ENCODE assay signal across 1 cellular context in the genomic region with DNA sequence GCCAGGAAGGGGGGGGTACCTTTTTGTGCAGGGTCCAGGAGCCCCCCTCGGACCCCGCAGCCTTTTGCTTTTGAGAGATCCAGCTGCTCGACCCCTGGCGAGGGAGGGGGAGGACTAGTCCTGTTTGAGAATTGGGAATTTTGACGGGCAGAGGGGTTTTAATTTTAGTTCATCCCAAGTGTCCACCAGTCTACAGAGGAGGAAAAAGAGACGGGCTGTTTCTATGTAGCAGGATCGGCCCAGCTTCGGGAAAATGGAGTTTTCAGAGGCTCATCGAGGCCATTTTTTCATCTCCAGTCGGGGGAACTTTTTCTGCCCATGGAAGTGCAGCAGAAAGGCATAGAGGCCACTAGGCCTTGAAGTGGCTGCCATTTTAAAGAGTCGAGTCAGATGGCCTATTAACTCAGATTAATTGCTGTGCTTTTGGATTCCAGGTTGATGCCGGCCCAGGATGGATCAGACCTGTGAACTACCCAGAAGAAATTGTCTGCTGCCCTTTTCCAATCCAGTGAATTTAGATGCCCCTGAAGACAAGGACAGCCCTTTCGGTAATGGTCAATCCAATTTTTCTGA.
A peak's percentile ranks its signal among the peaks of the same experiment; 100 is the strongest.
TF ChIP-seq lines count a peak whose summit lies in the region.

No MANE protein-coding gene starts in this region.

TF ChIP-seq in HEK293, 187 proteins besides CTCF, POLR2A, EP300 and RAD21 (continued from another document and continues in another):
- no peak for TF ChIP-seq ZBTB10 (tag by site-specific recombination; IDR thresholded peaks at IDR 0.05)
- TF ChIP-seq, protein P1, sequence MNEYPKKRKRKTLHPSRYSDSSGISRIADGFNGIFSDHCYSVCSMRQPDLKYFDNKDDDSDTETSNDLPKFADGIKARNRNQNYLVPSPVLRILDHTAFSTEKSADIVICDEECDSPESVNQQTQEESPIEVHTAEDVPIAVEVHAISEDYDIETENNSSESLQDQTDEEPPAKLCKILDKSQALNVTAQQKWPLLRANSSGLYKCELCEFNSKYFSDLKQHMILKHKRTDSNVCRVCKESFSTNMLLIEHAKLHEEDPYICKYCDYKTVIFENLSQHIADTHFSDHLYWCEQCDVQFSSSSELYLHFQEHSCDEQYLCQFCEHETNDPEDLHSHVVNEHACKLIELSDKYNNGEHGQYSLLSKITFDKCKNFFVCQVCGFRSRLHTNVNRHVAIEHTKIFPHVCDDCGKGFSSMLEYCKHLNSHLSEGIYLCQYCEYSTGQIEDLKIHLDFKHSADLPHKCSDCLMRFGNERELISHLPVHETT (tag by site-specific recombination; IDR thresholded peaks at IDR 0.05) = no peak
- no peak for TF ChIP-seq ZNF585B (tag by site-specific recombination; IDR thresholded peaks at IDR 0.05)
- TF ChIP-seq ZNF510 (tag by site-specific recombination; IDR thresholded peaks at IDR 0.05; ENCODE audit: insufficient replicate concordance) = no peak
- no peak for TF ChIP-seq ZNF704 (tag by site-specific recombination; IDR thresholded peaks at IDR 0.05)
- TF ChIP-seq ZBTB20 (tag by site-specific recombination; IDR thresholded peaks at IDR 0.05) = peak; percentile 23; the same call in 1 of the 2 replicates
- TF ChIP-seq ZNF133 (tag by site-specific recombination; IDR thresholded peaks at IDR 0.05) = no peak
- TF ChIP-seq ZFHX2 (tag by site-specific recombination; conservative IDR thresholded peaks at IDR 0.05) = no peak
- 0 out of 2 replicates have a peak, but pooled peaks have one; percentile 5 for TF ChIP-seq ZBTB11 (tag by site-specific recombination; conservative IDR thresholded peaks at IDR 0.05; ENCODE audit: low read depth)
- no peak for TF ChIP-seq ZNF664 (tag by site-specific recombination; IDR thresholded peaks at IDR 0.05)
- TF ChIP-seq ZNF335 (tag by site-specific recombination; conservative IDR thresholded peaks at IDR 0.05) = no peak; the same call in 1 of the 2 replicates
- TF ChIP-seq KLF1 (tag by site-specific recombination; IDR thresholded peaks at IDR 0.05) = no peak
- peak; percentile 83 for TF ChIP-seq ZBTB17 (tag by site-specific recombination; IDR thresholded peaks at IDR 0.05)
- no peak for TF ChIP-seq INSM2 (tag by site-specific recombination; IDR thresholded peaks at IDR 0.05)
- TF ChIP-seq, protein P2, sequence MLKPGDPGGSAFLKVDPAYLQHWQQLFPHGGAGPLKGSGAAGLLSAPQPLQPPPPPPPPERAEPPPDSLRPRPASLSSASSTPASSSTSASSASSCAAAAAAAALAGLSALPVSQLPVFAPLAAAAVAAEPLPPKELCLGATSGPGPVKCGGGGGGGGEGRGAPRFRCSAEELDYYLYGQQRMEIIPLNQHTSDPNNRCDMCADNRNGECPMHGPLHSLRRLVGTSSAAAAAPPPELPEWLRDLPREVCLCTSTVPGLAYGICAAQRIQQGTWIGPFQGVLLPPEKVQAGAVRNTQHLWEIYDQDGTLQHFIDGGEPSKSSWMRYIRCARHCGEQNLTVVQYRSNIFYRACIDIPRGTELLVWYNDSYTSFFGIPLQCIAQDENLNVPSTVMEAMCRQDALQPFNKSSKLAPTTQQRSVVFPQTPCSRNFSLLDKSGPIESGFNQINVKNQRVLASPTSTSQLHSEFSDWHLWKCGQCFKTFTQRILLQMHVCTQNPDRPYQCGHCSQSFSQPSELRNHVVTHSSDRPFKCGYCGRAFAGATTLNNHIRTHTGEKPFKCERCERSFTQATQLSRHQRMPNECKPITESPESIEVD (tag by site-specific recombination; IDR thresholded peaks at IDR 0.05) = no peak
- TF ChIP-seq ZNF776 (tag by site-specific recombination; IDR thresholded peaks at IDR 0.05; ENCODE audit: borderline replicate concordance) = no peak
- no peak for TF ChIP-seq ZNF518A (tag by site-specific recombination; conservative IDR thresholded peaks at IDR 0.05; ENCODE audit: low read depth)
- TF ChIP-seq, protein P3, sequence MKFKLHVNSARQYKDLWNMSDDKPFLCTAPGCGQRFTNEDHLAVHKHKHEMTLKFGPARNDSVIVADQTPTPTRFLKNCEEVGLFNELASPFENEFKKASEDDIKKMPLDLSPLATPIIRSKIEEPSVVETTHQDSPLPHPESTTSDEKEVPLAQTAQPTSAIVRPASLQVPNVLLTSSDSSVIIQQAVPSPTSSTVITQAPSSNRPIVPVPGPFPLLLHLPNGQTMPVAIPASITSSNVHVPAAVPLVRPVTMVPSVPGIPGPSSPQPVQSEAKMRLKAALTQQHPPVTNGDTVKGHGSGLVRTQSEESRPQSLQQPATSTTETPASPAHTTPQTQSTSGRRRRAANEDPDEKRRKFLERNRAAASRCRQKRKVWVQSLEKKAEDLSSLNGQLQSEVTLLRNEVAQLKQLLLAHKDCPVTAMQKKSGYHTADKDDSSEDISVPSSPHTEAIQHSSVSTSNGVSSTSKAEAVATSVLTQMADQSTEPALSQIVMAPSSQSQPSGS (tag by site-specific recombination; IDR thresholded peaks at IDR 0.05; ENCODE audit: low read depth) = no peak
- TF ChIP-seq ZNF404 (tag by site-specific recombination; IDR thresholded peaks at IDR 0.05) = no peak
- no peak for TF ChIP-seq ZNF544 (tag by site-specific recombination; IDR thresholded peaks at IDR 0.05)
- no peak for TF ChIP-seq ZNF398 (tag by site-specific recombination; IDR thresholded peaks at IDR 0.05)
- TF ChIP-seq ZNF747 (tag by site-specific recombination; IDR thresholded peaks at IDR 0.05) = no peak
- no peak for TF ChIP-seq ZNF211 (tag by site-specific recombination; IDR thresholded peaks at IDR 0.05; ENCODE audit: low read depth)
- 0 out of 2 replicates have a peak, but pooled peaks have one; percentile 5 for TF ChIP-seq ZBTB8A (tag by site-specific recombination; IDR thresholded peaks at IDR 0.05)
- TF ChIP-seq ZNF26 (tag by site-specific recombination; IDR thresholded peaks at IDR 0.05) = no peak
